ENCODE assay signal across 1 cellular context in genomic region chr7:100118388-100119074, GRCh38.
TF ChIP-seq lines count a peak whose summit lies in the region.

No MANE protein-coding gene starts in this region.

TF ChIP-seq in HepG2, 621 proteins besides CTCF, POLR2A, EP300 and RAD21:
- TF ChIP-seq ATF4 (CRISPR knock-in tag; IDR thresholded peaks at IDR 0.05) (no peak), SNRNP70 (IDR thresholded peaks at IDR 0.05; ENCODE audit: low read depth, low read length) (no peak), ATF7-NPFF (CRISPR knock-in tag; IDR thresholded peaks at IDR 0.05; ENCODE audit: low read depth) (no peak), PAWR (CRISPR knock-in tag; IDR thresholded peaks at IDR 0.05; ENCODE audit: borderline replicate concordance) (0 out of 2 replicates have a peak, but pooled peaks have one; percentile 29), ZNF503 (CRISPR knock-in tag; IDR thresholded peaks at IDR 0.05) (no peak), ZNF546 (CRISPR knock-in tag; conservative IDR thresholded peaks at IDR 0.05) (no peak), ZMYM3 (CRISPR knock-in tag; IDR thresholded peaks at IDR 0.05) (0 out of 2 replicates have a peak, but pooled peaks have one; percentile 22), KLF6 (CRISPR knock-in tag; IDR thresholded peaks at IDR 0.05) (no peak), ZNF652 (CRISPR knock-in tag; IDR thresholded peaks at IDR 0.05; ENCODE audit: borderline replicate concordance, low read depth) (peak; percentile 60), GPN1 (CRISPR knock-in tag; IDR thresholded peaks at IDR 0.05; ENCODE audit: borderline replicate concordance) (no peak), ZNF660 (CRISPR knock-in tag; IDR thresholded peaks at IDR 0.05; ENCODE audit: borderline replicate concordance, low read depth) (no peak), ELF4 (CRISPR knock-in tag; IDR thresholded peaks at IDR 0.05; ENCODE audit: borderline replicate concordance) (0 out of 2 replicates have a peak, but pooled peaks have one; percentile 37), ZNF446 (CRISPR knock-in tag; IDR thresholded peaks at IDR 0.05) (no peak), TARDBP (CRISPR knock-in tag; IDR thresholded peaks at IDR 0.05) (no peak), ASH2L (IDR thresholded peaks at IDR 0.05; ENCODE audit: insufficient read length, low read depth, low read length) (no peak), ZNF770 (CRISPR knock-in tag; IDR thresholded peaks at IDR 0.05) (peak; percentile 92), GATA4 (IDR thresholded peaks at IDR 0.05; ENCODE audit: borderline replicate concordance, low read depth) (no peak)
